11 cellular contexts compared by ENCODE assay signal in genomic region chr10:132535065-132535651, GRCh38. TPM values are rescaled to one million over a fixed set of nuclear protein-coding genes. Genes with fewer than 3 reads are reported as not detected.
A peak's percentile ranks its signal among the peaks of the same experiment; 100 is the strongest.
DNase-seq lines count a peak whose midpoint lies in the region; ATAC-seq and TF ChIP-seq lines count a peak whose summit lies in the region.
"Had no signal": no experiment of that assay in that cellular context is flagged by ENCODE, and none has a peak within 500 bp of the region (broad histone marks: within the 10 kb centered on the region; RNA-seq: fewer than 3 reads in every experiment).

No MANE protein-coding gene starts in this region.

- peaks cover 25% of the 10 kb centered on the region for H3K9me1 ChIP-seq in IMR-90 (ENCODE audit: insufficient read depth, low read length)

- POLR2A ChIA-PET in CD4-positive, alpha-beta T cell (lab: Charles Lee): no interaction called here
- POLR2A ChIA-PET in IMR-90 (lab: Charles Lee; ENCODE audit: unreplicated experiment): no interaction called here

- H3K36me3 ChIP-seq in IMR-90 (ENCODE audit: control insufficient read depth, insufficient read depth, low read length) (no peaks in the 10 kb centered on the region), trophoblast cell (ENCODE audit: control insufficient read depth in 1 of 2, insufficient read depth in 2 of 2, low read length in 2 of 2) (no peaks in the 10 kb centered on the region)
- H3K36me3 ChIP-seq: ascending aorta had no signal

- peak overlapping the region; percentile 29 for H2AFZ ChIP-seq in IMR-90 (replicated peaks; ENCODE audit: low read length, poor library complexity)
- no peak overlapping the region for H2AFZ ChIP-seq in trophoblast cell (ENCODE audit: insufficient read depth, low read length, poor library complexity)
- H2AFZ ChIP-seq: hepatocyte had no signal

- H2BK5ac ChIP-seq in IMR-90 (ENCODE audit: low read depth, low read length, poor library complexity, severe bottlenecking) (no peak overlapping the region), trophoblast cell (ENCODE audit: low read depth, low read length, poor library complexity) (no peak overlapping the region)

- H3K18ac ChIP-seq in IMR-90 (ENCODE audit: low read depth, low read length): no peak overlapping the region
- H3K18ac ChIP-seq in trophoblast cell (ENCODE audit: low read length): no peak overlapping the region

- dilution Hi-C loops in IMR-90 (cut with HindIII; ENCODE audit: low sequenced_read_pairs, unreplicated experiment): no loop called here

- peak overlapping the region; percentile 48 for H3K27ac Mint-ChIP-seq in CD4-positive, alpha-beta T cell
- no peak overlapping the region for H3K27ac Mint-ChIP-seq in nephron progenitor cell

- 0 out of 2 replicates have a peak overlapping the region, but pooled peaks have one; percentile 8 for H3K14ac ChIP-seq in IMR-90 (replicated peaks; ENCODE audit: low read depth, low read length)
- H3K14ac ChIP-seq in trophoblast cell (ENCODE audit: low read length): no peak overlapping the region

- no peak for TF ChIP-seq RAD21 in IMR-90 (IDR thresholded peaks at IDR 0.05; ENCODE audit: low read length)

- H3K56ac ChIP-seq in IMR-90 (ENCODE audit: extremely low read depth, insufficient read depth, low read length): no peak overlapping the region

- peaks cover 5% of the 10 kb centered on the region for H3K36me3 Mint-ChIP-seq in CD4-positive, alpha-beta T cell (ENCODE audit: low read depth)
- peaks cover 24% of the 10 kb centered on the region for H3K36me3 Mint-ChIP-seq in nephron progenitor cell (ENCODE audit: low read depth)

- no peak for DNase-seq in CD4-positive, alpha-beta T cell
- no peak for DNase-seq in IMR-90
- DNase-seq in nephron progenitor cell: no peak
- no peak for DNase-seq in DMS79 (lab: John Stamatoyannopoulos, UW)
- DNase-seq in stimulated activated CD8-positive, alpha-beta memory T cell treated with anti-CD3 and anti-CD28 coated beads, Interleukin-4, amount 100 ng/mL, for 48 hours: no peak
- DNase-seq in trophoblast cell: no peak
- DNase-seq: activated CD4-positive, alpha-beta T cell treated with anti-CD3 and anti-CD28 coated beads, Interleukin-2, amount 50 U/mL, for 4 hours had no signal

- H2BK120ac ChIP-seq in IMR-90 (ENCODE audit: low read depth, low read length): no peak overlapping the region; the same call in 1 of the 2 replicates
- no peak overlapping the region for H2BK120ac ChIP-seq in trophoblast cell (ENCODE audit: insufficient read depth, low read length, poor library complexity)

- H4K8ac ChIP-seq in IMR-90 (ENCODE audit: low read depth in 2 of 2, low read length in 2 of 2): no peak overlapping the region
- H4K8ac ChIP-seq in trophoblast cell (ENCODE audit: low read depth, low read length): no peak overlapping the region

- H4K12ac ChIP-seq in trophoblast cell (ENCODE audit: low read depth, low read length): no peak overlapping the region

- TF ChIP-seq POLR2A in IMR-90 (IDR thresholded peaks at IDR 0.05; ENCODE audit: low read depth, low read length) (no peak), GM18505 (IDR thresholded peaks at IDR 0.05; ENCODE audit: borderline replicate concordance, extremely low read depth, insufficient read depth, insufficient read length) (no peak)

- H2BK12ac ChIP-seq in trophoblast cell (ENCODE audit: low read length): no peak overlapping the region

- intact Hi-C loops in CD4-positive, alpha-beta T cell (cut with DNase I, micrococcal nuclease): loop anchor here (2.0 to 10.0 kb wide), 10 partner anchors 76 to 842 kb away; partner anchors contain the start of genes LRRC27 (in 2 of the 2), BNIP3 (in 1 of the 2), PAOX (in 1 of the 2) and PPP2R2D (in 1 of the 2)
- intact Hi-C loops in IMR-90 (cut with micrococcal nuclease): loop anchor here (5.0 kb wide), 1 partner anchor 42 kb away; no protein-coding TSS in a partner anchor

- WGBS in IMR-90 (ENCODE audit: extremely low coverage in 2 of 2, insufficient read length in 1 of 2), 2 experiments: 97% methylated on average over 14 of the region's 18 CpGs; no CpG with 5 or more reads in 1 of the 2 experiments
- no CpG with 5 or more reads among the region's 18 CpGs for WGBS in trophoblast cell (ENCODE audit: extremely low coverage, insufficient coverage, insufficient read length)

- H3K27me3 ChIP-seq in CD4-positive, alpha-beta T cell (ENCODE audit: control insufficient read depth, insufficient read depth, low read length): no peaks in the 10 kb centered on the region
- H3K27me3 ChIP-seq in IMR-90 (ENCODE audit: control insufficient read depth, insufficient read depth, low read length) (no peaks in the 10 kb centered on the region), trophoblast cell (ENCODE audit: insufficient read depth, low read length) (no peaks in the 10 kb centered on the region)
- H3K27me3 ChIP-seq: ascending aorta, hepatocyte had no signal

- ATAC-seq in CD4-positive, alpha-beta T cell (ENCODE audit: poor library complexity): no peak
- no peak for ATAC-seq in IMR-90 (ENCODE audit: low read depth)
- no peak for ATAC-seq in GM18505 (IDR thresholded peaks at IDR 0.05; ENCODE audit: unreplicated experiment)

- H4K5ac ChIP-seq in IMR-90 (ENCODE audit: low read depth, low read length): no peak overlapping the region

- no peak overlapping the region for H2BK15ac ChIP-seq in IMR-90 (ENCODE audit: low read depth, low read length)

- peaks cover 16% of the 10 kb centered on the region for H3K9me3 ChIP-seq in CD4-positive, alpha-beta T cell (ENCODE audit: control insufficient read depth, low read length)
- 0 out of 2 replicates have a peak, but pooled peaks cover 2% of the 10 kb centered on the region for H3K9me3 ChIP-seq in IMR-90 (ENCODE audit: control insufficient read depth, insufficient read depth, low read length)
- peaks cover 5% of the 10 kb centered on the region for H3K9me3 ChIP-seq in trophoblast cell (ENCODE audit: insufficient read depth, low read depth, low read length)

- peaks cover 18% of the 10 kb centered on the region; the same call in 1 of the 2 replicates for H4K20me1 ChIP-seq in IMR-90 (ENCODE audit: insufficient read depth, low read length)

- TF ChIP-seq CTCF in CD4-positive, alpha-beta T cell (IDR thresholded peaks at IDR 0.05): no peak
- no peak for TF ChIP-seq CTCF in IMR-90 (conservative IDR thresholded peaks at IDR 0.05; ENCODE audit: low read depth, low read length)
- TF ChIP-seq CTCF in nephron progenitor cell (IDR thresholded peaks at IDR 0.05): no peak

- in situ Hi-C loops in IMR-90 (cut with MboI; ENCODE audit: low sequenced_read_pairs): no loop called here

- peak overlapping the region; percentile 29 for H2AK5ac ChIP-seq in IMR-90 (ENCODE audit: low read depth, low read length)
- H2AK5ac ChIP-seq in trophoblast cell (ENCODE audit: low read length): no peak overlapping the region

- H3K23ac ChIP-seq in IMR-90 (ENCODE audit: low read depth, low read length) (peak overlapping the region; percentile 43; the same call in 1 of the 2 replicates), trophoblast cell (ENCODE audit: low read length) (no peak overlapping the region)

- H3K27ac ChIP-seq in CD4-positive, alpha-beta T cell (ENCODE audit: low read depth, low read length): no peak overlapping the region
- H3K27ac ChIP-seq in IMR-90 (ENCODE audit: insufficient read depth, low read length) (no peak overlapping the region), cingulate gyrus (ENCODE audit: low read depth, low read length) (peak overlapping the region; percentile 5), trophoblast cell (ENCODE audit: low read depth, low read length) (no peak overlapping the region)
- H3K27ac ChIP-seq: ascending aorta, hepatocyte had no signal

- H3K9ac ChIP-seq in IMR-90 (ENCODE audit: low read depth, low read length) (no peak overlapping the region), trophoblast cell (ENCODE audit: low read length) (no peak overlapping the region)

- H3K4me3 Mint-ChIP-seq in CD4-positive, alpha-beta T cell: peak overlapping the region; percentile 68
- H3K4me3 Mint-ChIP-seq in nephron progenitor cell: peak overlapping the region; percentile 42

- H3K4me2 ChIP-seq in IMR-90 (ENCODE audit: low read depth, low read length) (no peak overlapping the region), trophoblast cell (ENCODE audit: low read length) (no peak overlapping the region)

- no peak overlapping the region for H2BK20ac ChIP-seq in IMR-90 (ENCODE audit: low read depth, low read length)

- H4K91ac ChIP-seq in IMR-90 (ENCODE audit: insufficient read depth, low read depth, low read length) (no peak overlapping the region), trophoblast cell (ENCODE audit: low read depth, low read length) (no peak overlapping the region)

- H3K27me3 Mint-ChIP-seq in CD4-positive, alpha-beta T cell: peaks cover 6% of the 10 kb centered on the region
- peaks cover 27% of the 10 kb centered on the region for H3K27me3 Mint-ChIP-seq in nephron progenitor cell (ENCODE audit: low read depth, poor library complexity)

- H3K4me1 ChIP-seq in IMR-90 (ENCODE audit: control insufficient read depth, insufficient read depth, low read length) (peaks cover 22% of the 10 kb centered on the region), trophoblast cell (ENCODE audit: control insufficient read depth in 1 of 2, insufficient read depth in 2 of 2, low read length in 2 of 2) (peaks cover 25 to 36% of the 10 kb centered on the region in 2 experiments)

- H2AK9ac ChIP-seq in IMR-90 (replicated peaks; ENCODE audit: low read depth, low read length, poor library complexity): peak overlapping the region; percentile 12

- peaks cover 26% of the 10 kb centered on the region for H3K4me1 Mint-ChIP-seq in CD4-positive, alpha-beta T cell (ENCODE audit: low read depth)
- H3K4me1 Mint-ChIP-seq in nephron progenitor cell: peaks cover 52% of the 10 kb centered on the region

- CTCF ChIA-PET in CD4-positive, alpha-beta T cell (lab: Charles Lee): no interaction called here
- CTCF ChIA-PET in IMR-90 (lab: Yijun Ruan, JAX): no interaction called here

- peaks cover 2% of the 10 kb centered on the region for H3K9me3 Mint-ChIP-seq in CD4-positive, alpha-beta T cell
- peaks cover 25% of the 10 kb centered on the region for H3K9me3 Mint-ChIP-seq in nephron progenitor cell

- H3K4me3 ChIP-seq in IMR-90 (ENCODE audit: insufficient read depth, low read depth, low read length): no peak overlapping the region
- H3K4me3 ChIP-seq in trophoblast cell (ENCODE audit: low read depth, low read length): no peak overlapping the region
- H3K4me3 ChIP-seq: hepatocyte had no signal

- H3K4ac ChIP-seq in IMR-90 (ENCODE audit: low read depth, low read length) (0 out of 2 replicates have a peak overlapping the region, but pooled peaks have one; percentile 4), trophoblast cell (ENCODE audit: low read depth, low read length) (no peak overlapping the region)

- H3K79me2 ChIP-seq in trophoblast cell (ENCODE audit: control insufficient read depth, insufficient read depth, low read length, poor library complexity): peaks cover 12% of the 10 kb centered on the region

- BruUV-seq in IMR-90 (replicated peaks; lab: Mats Ljungman, UMichigan): no TSS peak

- H3K79me1 ChIP-seq in IMR-90 (ENCODE audit: low read depth in 1 of 2, low read length in 2 of 2) (peaks cover 23 to 62% of the 10 kb centered on the region in 2 experiments), trophoblast cell (ENCODE audit: low read length) (peaks cover 22% of the 10 kb centered on the region)

RNA-seq across cellular contexts. Expression of gene INPP5A, which starts 2.4 kb away (rescaled TPM):
- total RNA-seq in CD4-positive, alpha-beta T cell: 10 to 100 TPM; 22.0 to 24.8 TPM
- 31.7 and 36.7 TPM in 2 replicates for total RNA-seq in IMR-90 (2012; rRNA removed)
- 20.6 and 21.4 TPM in 2 replicates for polyA plus RNA-seq in IMR-90 (2012; rRNA removed)
- polyA plus RNA-seq in IMR-90 (2012; cell fraction: cytosol; rRNA removed): 15.9 and 20.4 TPM in 2 replicates
- 12.2 and 16.8 TPM in 2 replicates for polyA plus RNA-seq in IMR-90 (2012; cell fraction: nucleus; rRNA removed; ENCODE audit: low replicate concordance)
- polyA plus RNA-seq in trophoblast cell (2013): 25.7 and 25.9 TPM in 2 replicates
